Comparison of ENCODE assay signal across 1 cellular context in the genomic region with DNA sequence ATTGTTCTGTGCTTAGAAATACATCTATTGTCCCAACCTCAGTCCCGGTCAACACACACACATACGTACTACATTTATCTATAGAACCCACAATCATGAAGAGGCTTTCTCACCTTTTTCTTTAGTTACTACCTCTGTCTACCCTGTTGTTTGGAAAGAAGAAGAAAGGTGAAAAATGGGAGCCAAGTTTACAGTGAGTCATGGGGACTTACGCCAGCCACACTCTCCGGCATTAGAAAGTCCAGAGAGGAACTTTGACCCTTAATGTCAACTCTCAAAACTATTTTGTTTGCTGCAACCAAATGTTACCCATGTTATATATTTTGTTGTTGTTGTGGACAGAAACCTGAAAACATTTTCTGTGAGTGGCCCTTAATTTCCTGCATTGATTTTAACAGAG.
TF ChIP-seq lines count a peak whose summit lies in the region.

No MANE protein-coding gene starts in this region.

TF ChIP-seq in HepG2, 621 proteins besides CTCF, POLR2A, EP300 and RAD21 (continued from another document):
- TF ChIP-seq, protein P1, sequence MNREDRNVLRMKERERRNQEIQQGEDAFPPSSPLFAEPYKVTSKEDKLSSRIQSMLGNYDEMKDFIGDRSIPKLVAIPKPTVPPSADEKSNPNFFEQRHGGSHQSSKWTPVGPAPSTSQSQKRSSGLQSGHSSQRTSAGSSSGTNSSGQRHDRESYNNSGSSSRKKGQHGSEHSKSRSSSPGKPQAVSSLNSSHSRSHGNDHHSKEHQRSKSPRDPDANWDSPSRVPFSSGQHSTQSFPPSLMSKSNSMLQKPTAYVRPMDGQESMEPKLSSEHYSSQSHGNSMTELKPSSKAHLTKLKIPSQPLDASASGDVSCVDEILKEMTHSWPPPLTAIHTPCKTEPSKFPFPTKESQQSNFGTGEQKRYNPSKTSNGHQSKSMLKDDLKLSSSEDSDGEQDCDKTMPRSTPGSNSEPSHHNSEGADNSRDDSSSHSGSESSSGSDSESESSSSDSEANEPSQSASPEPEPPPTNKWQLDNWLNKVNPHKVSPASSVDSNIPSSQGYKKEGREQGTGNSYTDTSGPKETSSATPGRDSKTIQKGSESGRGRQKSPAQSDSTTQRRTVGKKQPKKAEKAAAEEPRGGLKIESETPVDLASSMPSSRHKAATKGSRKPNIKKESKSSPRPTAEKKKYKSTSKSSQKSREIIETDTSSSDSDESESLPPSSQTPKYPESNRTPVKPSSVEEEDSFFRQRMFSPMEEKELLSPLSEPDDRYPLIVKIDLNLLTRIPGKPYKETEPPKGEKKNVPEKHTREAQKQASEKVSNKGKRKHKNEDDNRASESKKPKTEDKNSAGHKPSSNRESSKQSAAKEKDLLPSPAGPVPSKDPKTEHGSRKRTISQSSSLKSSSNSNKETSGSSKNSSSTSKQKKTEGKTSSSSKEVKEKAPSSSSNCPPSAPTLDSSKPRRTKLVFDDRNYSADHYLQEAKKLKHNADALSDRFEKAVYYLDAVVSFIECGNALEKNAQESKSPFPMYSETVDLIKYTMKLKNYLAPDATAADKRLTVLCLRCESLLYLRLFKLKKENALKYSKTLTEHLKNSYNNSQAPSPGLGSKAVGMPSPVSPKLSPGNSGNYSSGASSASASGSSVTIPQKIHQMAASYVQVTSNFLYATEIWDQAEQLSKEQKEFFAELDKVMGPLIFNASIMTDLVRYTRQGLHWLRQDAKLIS (CRISPR knock-in tag; IDR thresholded peaks at IDR 0.05), result no peak
- 0 out of 2 replicates have a peak, but pooled peaks have one; percentile 53 for TF ChIP-seq ZFP1 (CRISPR knock-in tag; IDR thresholded peaks at IDR 0.05)
